Comparison of ENCODE assay signal across 8 cellular contexts in the genomic region with DNA sequence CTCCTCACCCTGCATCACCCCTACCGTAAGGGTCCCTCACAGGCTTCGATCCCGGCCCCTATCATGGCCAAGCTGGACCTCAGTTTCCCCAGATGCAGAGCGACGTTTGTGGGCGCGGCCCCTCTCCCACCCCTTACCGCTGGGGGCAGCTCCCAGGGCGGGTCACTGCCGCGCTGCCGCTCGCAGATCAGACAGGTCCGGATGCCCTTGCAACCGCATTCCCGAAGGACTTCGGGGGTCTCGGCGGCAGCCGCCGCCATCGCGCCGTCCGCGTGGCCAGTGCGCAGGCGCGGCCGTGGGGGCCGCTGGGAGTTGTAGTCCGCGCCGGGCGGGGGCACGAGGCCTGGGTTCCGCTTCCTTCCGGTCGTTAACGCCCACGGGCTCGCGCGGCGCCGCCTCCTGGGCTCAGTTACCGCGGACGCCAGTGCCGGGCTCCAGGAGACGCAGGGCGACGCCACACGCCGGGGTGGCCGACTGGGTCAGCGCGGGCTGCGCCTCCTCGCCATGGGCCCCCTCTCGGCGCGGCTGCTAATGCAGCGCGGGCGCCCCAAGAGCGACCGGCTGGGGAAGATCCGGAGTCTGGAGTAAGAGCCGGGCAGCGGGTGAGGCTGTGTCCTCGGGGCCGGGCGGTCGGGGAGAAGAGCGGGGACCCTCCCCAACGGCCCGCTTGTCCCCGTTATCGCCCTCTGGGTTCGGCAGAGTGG. TPM values are rescaled to one million over a fixed set of nuclear protein-coding genes. Genes with fewer than 3 reads are reported as not detected.
A peak's percentile ranks its signal among the peaks of the same experiment; 100 is the strongest.
DNase-seq lines count a peak whose midpoint lies in the region; ATAC-seq, FAIRE-seq and TF ChIP-seq lines count a peak whose summit lies in the region.

A gene with protein sequence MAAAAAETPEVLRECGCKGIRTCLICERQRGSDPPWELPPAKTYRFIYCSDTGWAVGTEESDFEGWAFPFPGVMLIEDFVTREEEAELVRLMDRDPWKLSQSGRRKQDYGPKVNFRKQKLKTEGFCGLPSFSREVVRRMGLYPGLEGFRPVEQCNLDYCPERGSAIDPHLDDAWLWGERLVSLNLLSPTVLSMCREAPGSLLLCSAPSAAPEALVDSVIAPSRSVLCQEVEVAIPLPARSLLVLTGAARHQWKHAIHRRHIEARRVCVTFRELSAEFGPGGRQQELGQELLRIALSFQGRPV (minus strand): TSS at position 287 of the 704 bp plus-strand sequence. CDS start 27 bp downstream, at position 260.
LRWD1 (plus strand) TSS at position 408 of the 704 bp plus-strand sequence; CDS start at position 505, 97 bp downstream.

- H3K9me3 ChIP-seq in Caco-2, result no peaks in the 10 kb centered on the region
- H3K9me3 ChIP-seq in endocrine pancreas (ENCODE audit: control insufficient read depth, low read length), result no peaks in the 10 kb centered on the region
- H3K9me3 ChIP-seq in mesodermal cell (ENCODE audit: control insufficient read depth, low read length), result no peaks in the 10 kb centered on the region

- no peaks in the 10 kb centered on the region for H3K27me3 Mint-ChIP-seq in Caco-2 (ENCODE audit: insufficient read depth, unreplicated experiment)

- no peaks in the 10 kb centered on the region; the same call in none of the 2 replicates for H3K36me3 ChIP-seq in Caco-2 (ENCODE audit: control insufficient read depth, insufficient read depth, low read length)
- no peaks in the 10 kb centered on the region for H3K36me3 ChIP-seq in endocrine pancreas (ENCODE audit: control insufficient read depth, insufficient read depth, low read length)
- peaks cover 16% of the 10 kb centered on the region for H3K36me3 ChIP-seq in mesodermal cell (ENCODE audit: control insufficient read depth, insufficient read depth, low read length)

- POLR2A ChIA-PET in Caco-2 (lab: Charles Lee), result interaction anchor here (1.0 kb wide), 1 partner anchor 69 kb away, joined by 5 read pairs; the partner anchor contains the start of gene PRKRIP1

- H3K9ac ChIP-seq in endocrine pancreas (ENCODE audit: control insufficient read depth, insufficient read depth, low read length), result peak within 1 kb of the TSS; percentile 89

- peak; percentile 82 for ATAC-seq in GM21367 (IDR thresholded peaks at IDR 0.05; ENCODE audit: unreplicated experiment)

- peaks cover 8% of the 10 kb centered on the region for H3K4me1 Mint-ChIP-seq in Caco-2 (ENCODE audit: low read depth, unreplicated experiment)

- WGBS in mesodermal cell (ENCODE audit: insufficient coverage in 2 of 2), 2 experiments, result 0% methylated on average over 67 to 69 of the region's 81 CpGs

- BruUV-seq in Caco-2 (replicated peaks; lab: Mats Ljungman, UMichigan), result no TSS peak

- H3K4me1 ChIP-seq in Caco-2 (peaks cover 5% of the 10 kb centered on the region; the same call in 1 of the 2 replicates), endocrine pancreas (ENCODE audit: control insufficient read depth, insufficient read depth, low read length) (peaks cover 4% of the 10 kb centered on the region), mesodermal cell (ENCODE audit: control insufficient read depth, insufficient read depth, low read length, poor library complexity, severe bottlenecking) (peaks cover 5% of the 10 kb centered on the region)

- peak within 1 kb of the TSS; percentile 73 for H3K27ac ChIP-seq in mesodermal cell (ENCODE audit: low read depth, low read length, severe bottlenecking)

- peaks cover 29% of the 10 kb centered on the region for H3K36me3 Mint-ChIP-seq in Caco-2 (ENCODE audit: insufficient read depth, unreplicated experiment)

- peak; percentile 92 to 95 for DNase-seq in Caco-2
- DNase-seq in HTR-8/SVneo (ENCODE audit: insufficient read length, low spot score), result peak; percentile 92
- peak; percentile 59 for DNase-seq in NOMO-1 treated with dmso at 0.1 percent for 144 hours (lab: John Stamatoyannopoulos, UW; ENCODE audit: unreplicated experiment)
- peak; percentile 91 to 96 (median 95) for DNase-seq in activated CD8-positive, alpha-beta memory T cell treated with anti-CD3 and anti-CD28 coated beads for 48 hours (ENCODE audit: low read depth in 2 of 3, low spot score in 2 of 3)
- DNase-seq in stimulated activated CD8-positive, alpha-beta memory T cell treated with anti-CD3 and anti-CD28 coated beads, Interleukin-15, amount 100 ng/mL, for 24 hours (ENCODE audit: low read depth), result peak; percentile 96

- CTCF ChIA-PET in Caco-2 (lab: Charles Lee), result interaction anchor here (0.6 to 1.1 kb wide), 2 partner anchors 14 to 60 kb away, joined by 3 to 7 read pairs (median 3); no protein-coding TSS in a partner anchor

- no peaks in the 10 kb centered on the region for H3K9me3 Mint-ChIP-seq in Caco-2 (ENCODE audit: unreplicated experiment)

- peak within 1 kb of the TSS; percentile 71 for H3K27ac Mint-ChIP-seq in Caco-2 (ENCODE audit: unreplicated experiment)

- H3K27me3 ChIP-seq in Caco-2 (replicated peaks; ENCODE audit: control insufficient read depth, insufficient read depth, low read length) (no peaks in the 10 kb centered on the region), endocrine pancreas (ENCODE audit: control insufficient read depth, insufficient read depth, low read length) (no peaks in the 10 kb centered on the region)

- H3K4me3 Mint-ChIP-seq in Caco-2 (ENCODE audit: unreplicated experiment), result peak within 1 kb of the TSS; percentile 87

- peak in 1 of 2 experiments; percentile 10 for TF ChIP-seq CTCF in Caco-2 (IDR thresholded peaks at IDR 0.05; ENCODE audit: insufficient read depth in 1 of 2, low read depth in 1 of 2, low read length in 1 of 2, severe bottlenecking in 1 of 2, unreplicated experiment in 1 of 2)

- peak; percentile 89 for FAIRE-seq in HTR-8/SVneo (lab: Jason Lieb, UNC)

- intact Hi-C loops in Caco-2 (cut with micrococcal nuclease; ENCODE audit: unreplicated experiment), result no loop called here

- peak within 1 kb of the TSS; percentile 67 for H3K4me3 ChIP-seq in Caco-2 (ENCODE audit: low read depth, low read length)
- peak within 1 kb of the TSS; percentile 77 for H3K4me3 ChIP-seq in endocrine pancreas (ENCODE audit: control insufficient read depth, insufficient read depth, low read length)
- H3K4me3 ChIP-seq in mesodermal cell (ENCODE audit: extremely low read depth, insufficient read depth, low read length, poor library complexity, severe bottlenecking), result peak within 1 kb of the TSS; percentile 93

RNA-seq across cellular contexts. Expression of the first gene that starts in this region (rescaled TPM):
- total RNA-seq in Caco-2 (2022), result 13.8 and 15.0 TPM in 2 replicates
- 8.7 TPM for polyA plus RNA-seq in mesodermal cell (2013, experiment 1 of 2)
- polyA plus RNA-seq in mesodermal cell (2013, experiment 2 of 2), result 7.1 TPM

RNA-seq across cellular contexts. Expression of gene LRWD1, which starts in this region (rescaled TPM):
- total RNA-seq in Caco-2 (2022), result 23.6 and 25.3 TPM in 2 replicates
- polyA plus RNA-seq in mesodermal cell (2013, experiment 1 of 2), result 19.5 TPM
- polyA plus RNA-seq in mesodermal cell (2013, experiment 2 of 2), result 15.8 TPM

Comparison
In these comparisons a context has a peak if more than half of its experiments do, and no peak if none do; other contexts are left out.
1. Peak in every context shown above with its lines: DNase-seq, ATAC-seq, H3K4me3 ChIP-seq and H3K27ac ChIP-seq.